ENCODE assay signal across 1 cellular context in genomic region chr12:94148841-94149780, GRCh38.
TF ChIP-seq lines count a peak whose summit lies in the region.

No MANE protein-coding gene starts in this region.

TF ChIP-seq in HepG2, 621 proteins besides CTCF, POLR2A, EP300 and RAD21 (continued from another document and continues in another):
- TF ChIP-seq, protein P1, sequence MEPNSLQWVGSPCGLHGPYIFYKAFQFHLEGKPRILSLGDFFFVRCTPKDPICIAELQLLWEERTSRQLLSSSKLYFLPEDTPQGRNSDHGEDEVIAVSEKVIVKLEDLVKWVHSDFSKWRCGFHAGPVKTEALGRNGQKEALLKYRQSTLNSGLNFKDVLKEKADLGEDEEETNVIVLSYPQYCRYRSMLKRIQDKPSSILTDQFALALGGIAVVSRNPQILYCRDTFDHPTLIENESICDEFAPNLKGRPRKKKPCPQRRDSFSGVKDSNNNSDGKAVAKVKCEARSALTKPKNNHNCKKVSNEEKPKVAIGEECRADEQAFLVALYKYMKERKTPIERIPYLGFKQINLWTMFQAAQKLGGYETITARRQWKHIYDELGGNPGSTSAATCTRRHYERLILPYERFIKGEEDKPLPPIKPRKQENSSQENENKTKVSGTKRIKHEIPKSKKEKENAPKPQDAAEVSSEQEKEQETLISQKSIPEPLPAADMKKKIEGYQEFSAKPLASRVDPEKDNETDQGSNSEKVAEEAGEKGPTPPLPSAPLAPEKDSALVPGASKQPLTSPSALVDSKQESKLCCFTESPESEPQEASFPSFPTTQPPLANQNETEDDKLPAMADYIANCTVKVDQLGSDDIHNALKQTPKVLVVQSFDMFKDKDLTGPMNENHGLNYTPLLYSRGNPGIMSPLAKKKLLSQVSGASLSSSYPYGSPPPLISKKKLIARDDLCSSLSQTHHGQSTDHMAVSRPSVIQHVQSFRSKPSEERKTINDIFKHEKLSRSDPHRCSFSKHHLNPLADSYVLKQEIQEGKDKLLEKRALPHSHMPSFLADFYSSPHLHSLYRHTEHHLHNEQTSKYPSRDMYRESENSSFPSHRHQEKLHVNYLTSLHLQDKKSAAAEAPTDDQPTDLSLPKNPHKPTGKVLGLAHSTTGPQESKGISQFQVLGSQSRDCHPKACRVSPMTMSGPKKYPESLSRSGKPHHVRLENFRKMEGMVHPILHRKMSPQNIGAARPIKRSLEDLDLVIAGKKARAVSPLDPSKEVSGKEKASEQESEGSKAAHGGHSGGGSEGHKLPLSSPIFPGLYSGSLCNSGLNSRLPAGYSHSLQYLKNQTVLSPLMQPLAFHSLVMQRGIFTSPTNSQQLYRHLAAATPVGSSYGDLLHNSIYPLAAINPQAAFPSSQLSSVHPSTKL (CRISPR knock-in tag; IDR thresholded peaks at IDR 0.05), result no peak; the same call in 1 of the 2 replicates
- TF ChIP-seq PTBP1 (IDR thresholded peaks at IDR 0.05; ENCODE audit: low read depth, low read length, poor library complexity, severe bottlenecking) (no peak), ZNF619 (CRISPR knock-in tag; IDR thresholded peaks at IDR 0.05) (no peak), HOXD1 (CRISPR knock-in tag; IDR thresholded peaks at IDR 0.05) (no peak), BCL6 (CRISPR knock-in tag; IDR thresholded peaks at IDR 0.05) (peak; percentile 60), ZBTB49 (CRISPR knock-in tag; IDR thresholded peaks at IDR 0.05; ENCODE audit: borderline replicate concordance) (no peak), ZNF350 (CRISPR knock-in tag; IDR thresholded peaks at IDR 0.05; ENCODE audit: borderline replicate concordance, low read depth) (no peak; the same call in 1 of the 2 replicates), GPBP1L1 (CRISPR knock-in tag; IDR thresholded peaks at IDR 0.05) (no peak), HMG20B (CRISPR knock-in tag; conservative IDR thresholded peaks at IDR 0.05) (no peak), AHR (CRISPR knock-in tag; IDR thresholded peaks at IDR 0.05) (no peak), ZNF253 (CRISPR knock-in tag; IDR thresholded peaks at IDR 0.05; ENCODE audit: borderline replicate concordance) (peak; percentile 71), ZNF441 (CRISPR knock-in tag; IDR thresholded peaks at IDR 0.05; ENCODE audit: borderline replicate concordance) (peak; percentile 42; the same call in 1 of the 2 replicates), ZBTB20 (CRISPR knock-in tag; IDR thresholded peaks at IDR 0.05; ENCODE audit: borderline replicate concordance, low read depth) (0 out of 2 replicates have a peak, but pooled peaks have one; percentile 11), ZNF274 (CRISPR knock-in tag; IDR thresholded peaks at IDR 0.05) (no peak), ATF1 (CRISPR knock-in tag; IDR thresholded peaks at IDR 0.05) (no peak), RBAK (CRISPR knock-in tag; IDR thresholded peaks at IDR 0.05) (no peak), TOE1 (CRISPR knock-in tag; IDR thresholded peaks at IDR 0.05) (peak; percentile 87; the same call in 1 of the 2 replicates), ZBTB7B (CRISPR knock-in tag; IDR thresholded peaks at IDR 0.05) (peak; percentile 96), ZNF136 (CRISPR knock-in tag; IDR thresholded peaks at IDR 0.05; ENCODE audit: low read depth) (no peak), MZF1 (CRISPR knock-in tag; IDR thresholded peaks at IDR 0.05; ENCODE audit: borderline replicate concordance) (no peak), BCL3 (CRISPR knock-in tag; IDR thresholded peaks at IDR 0.05) (peak; percentile 47; the same call in 1 of the 2 replicates), ZNF780A (CRISPR knock-in tag; IDR thresholded peaks at IDR 0.05) (0 out of 2 replicates have a peak, but pooled peaks have one; percentile 42)
- TF ChIP-seq, protein P2, sequence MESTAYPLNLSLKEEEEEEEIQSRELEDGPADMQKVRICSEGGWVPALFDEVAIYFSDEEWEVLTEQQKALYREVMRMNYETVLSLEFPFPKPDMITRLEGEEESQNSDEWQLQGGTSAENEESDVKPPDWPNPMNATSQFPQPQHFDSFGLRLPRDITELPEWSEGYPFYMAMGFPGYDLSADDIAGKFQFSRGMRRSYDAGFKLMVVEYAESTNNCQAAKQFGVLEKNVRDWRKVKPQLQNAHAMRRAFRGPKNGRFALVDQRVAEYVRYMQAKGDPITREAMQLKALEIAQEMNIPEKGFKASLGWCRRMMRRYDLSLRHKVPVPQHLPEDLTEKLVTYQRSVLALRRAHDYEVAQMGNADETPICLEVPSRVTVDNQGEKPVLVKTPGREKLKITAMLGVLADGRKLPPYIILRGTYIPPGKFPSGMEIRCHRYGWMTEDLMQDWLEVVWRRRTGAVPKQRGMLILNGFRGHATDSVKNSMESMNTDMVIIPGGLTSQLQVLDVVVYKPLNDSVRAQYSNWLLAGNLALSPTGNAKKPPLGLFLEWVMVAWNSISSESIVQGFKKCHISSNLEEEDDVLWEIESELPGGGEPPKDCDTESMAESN (CRISPR knock-in tag; conservative IDR thresholded peaks at IDR 0.05), result peak; percentile 76
- TF ChIP-seq, protein P3, sequence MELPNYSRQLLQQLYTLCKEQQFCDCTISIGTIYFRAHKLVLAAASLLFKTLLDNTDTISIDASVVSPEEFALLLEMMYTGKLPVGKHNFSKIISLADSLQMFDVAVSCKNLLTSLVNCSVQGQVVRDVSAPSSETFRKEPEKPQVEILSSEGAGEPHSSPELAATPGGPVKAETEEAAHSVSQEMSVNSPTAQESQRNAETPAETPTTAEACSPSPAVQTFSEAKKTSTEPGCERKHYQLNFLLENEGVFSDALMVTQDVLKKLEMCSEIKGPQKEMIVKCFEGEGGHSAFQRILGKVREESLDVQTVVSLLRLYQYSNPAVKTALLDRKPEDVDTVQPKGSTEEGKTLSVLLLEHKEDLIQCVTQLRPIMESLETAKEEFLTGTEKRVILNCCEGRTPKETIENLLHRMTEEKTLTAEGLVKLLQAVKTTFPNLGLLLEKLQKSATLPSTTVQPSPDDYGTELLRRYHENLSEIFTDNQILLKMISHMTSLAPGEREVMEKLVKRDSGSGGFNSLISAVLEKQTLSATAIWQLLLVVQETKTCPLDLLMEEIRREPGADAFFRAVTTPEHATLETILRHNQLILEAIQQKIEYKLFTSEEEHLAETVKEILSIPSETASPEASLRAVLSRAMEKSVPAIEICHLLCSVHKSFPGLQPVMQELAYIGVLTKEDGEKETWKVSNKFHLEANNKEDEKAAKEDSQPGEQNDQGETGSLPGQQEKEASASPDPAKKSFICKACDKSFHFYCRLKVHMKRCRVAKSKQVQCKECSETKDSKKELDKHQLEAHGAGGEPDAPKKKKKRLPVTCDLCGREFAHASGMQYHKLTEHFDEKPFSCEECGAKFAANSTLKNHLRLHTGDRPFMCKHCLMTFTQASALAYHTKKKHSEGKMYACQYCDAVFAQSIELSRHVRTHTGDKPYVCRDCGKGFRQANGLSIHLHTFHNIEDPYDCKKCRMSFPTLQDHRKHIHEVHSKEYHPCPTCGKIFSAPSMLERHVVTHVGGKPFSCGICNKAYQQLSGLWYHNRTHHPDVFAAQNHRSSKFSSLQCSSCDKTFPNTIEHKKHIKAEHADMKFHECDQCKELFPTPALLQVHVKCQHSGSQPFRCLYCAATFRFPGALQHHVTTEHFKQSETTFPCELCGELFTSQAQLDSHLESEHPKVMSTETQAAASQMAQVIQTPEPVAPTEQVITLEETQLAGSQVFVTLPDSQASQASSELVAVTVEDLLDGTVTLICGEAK (IDR thresholded peaks at IDR 0.05), result no peak
- TF ChIP-seq, protein P3 (CRISPR knock-in tag; IDR thresholded peaks at IDR 0.05), result no peak; the same call in 1 of the 2 replicates
- TF ChIP-seq, protein P4, sequence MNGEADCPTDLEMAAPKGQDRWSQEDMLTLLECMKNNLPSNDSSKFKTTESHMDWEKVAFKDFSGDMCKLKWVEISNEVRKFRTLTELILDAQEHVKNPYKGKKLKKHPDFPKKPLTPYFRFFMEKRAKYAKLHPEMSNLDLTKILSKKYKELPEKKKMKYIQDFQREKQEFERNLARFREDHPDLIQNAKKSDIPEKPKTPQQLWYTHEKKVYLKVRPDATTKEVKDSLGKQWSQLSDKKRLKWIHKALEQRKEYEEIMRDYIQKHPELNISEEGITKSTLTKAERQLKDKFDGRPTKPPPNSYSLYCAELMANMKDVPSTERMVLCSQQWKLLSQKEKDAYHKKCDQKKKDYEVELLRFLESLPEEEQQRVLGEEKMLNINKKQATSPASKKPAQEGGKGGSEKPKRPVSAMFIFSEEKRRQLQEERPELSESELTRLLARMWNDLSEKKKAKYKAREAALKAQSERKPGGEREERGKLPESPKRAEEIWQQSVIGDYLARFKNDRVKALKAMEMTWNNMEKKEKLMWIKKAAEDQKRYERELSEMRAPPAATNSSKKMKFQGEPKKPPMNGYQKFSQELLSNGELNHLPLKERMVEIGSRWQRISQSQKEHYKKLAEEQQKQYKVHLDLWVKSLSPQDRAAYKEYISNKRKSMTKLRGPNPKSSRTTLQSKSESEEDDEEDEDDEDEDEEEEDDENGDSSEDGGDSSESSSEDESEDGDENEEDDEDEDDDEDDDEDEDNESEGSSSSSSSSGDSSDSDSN (CRISPR knock-in tag; IDR thresholded peaks at IDR 0.05), result peak; percentile 94
- TF ChIP-seq, protein P5, sequence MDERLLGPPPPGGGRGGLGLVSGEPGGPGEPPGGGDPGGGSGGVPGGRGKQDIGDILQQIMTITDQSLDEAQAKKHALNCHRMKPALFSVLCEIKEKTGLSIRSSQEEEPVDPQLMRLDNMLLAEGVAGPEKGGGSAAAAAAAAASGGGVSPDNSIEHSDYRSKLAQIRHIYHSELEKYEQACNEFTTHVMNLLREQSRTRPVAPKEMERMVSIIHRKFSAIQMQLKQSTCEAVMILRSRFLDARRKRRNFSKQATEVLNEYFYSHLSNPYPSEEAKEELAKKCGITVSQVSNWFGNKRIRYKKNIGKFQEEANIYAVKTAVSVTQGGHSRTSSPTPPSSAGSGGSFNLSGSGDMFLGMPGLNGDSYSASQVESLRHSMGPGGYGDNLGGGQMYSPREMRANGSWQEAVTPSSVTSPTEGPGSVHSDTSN (CRISPR knock-in tag; IDR thresholded peaks at IDR 0.05), result no peak
- TF ChIP-seq, protein P6, sequence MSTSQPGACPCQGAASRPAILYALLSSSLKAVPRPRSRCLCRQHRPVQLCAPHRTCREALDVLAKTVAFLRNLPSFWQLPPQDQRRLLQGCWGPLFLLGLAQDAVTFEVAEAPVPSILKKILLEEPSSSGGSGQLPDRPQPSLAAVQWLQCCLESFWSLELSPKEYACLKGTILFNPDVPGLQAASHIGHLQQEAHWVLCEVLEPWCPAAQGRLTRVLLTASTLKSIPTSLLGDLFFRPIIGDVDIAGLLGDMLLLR (CRISPR knock-in tag; IDR thresholded peaks at IDR 0.05), result peak; percentile 63; the same call in 1 of the 2 replicates
